ENCODE assay signal across 10 cellular contexts in the genomic region with DNA sequence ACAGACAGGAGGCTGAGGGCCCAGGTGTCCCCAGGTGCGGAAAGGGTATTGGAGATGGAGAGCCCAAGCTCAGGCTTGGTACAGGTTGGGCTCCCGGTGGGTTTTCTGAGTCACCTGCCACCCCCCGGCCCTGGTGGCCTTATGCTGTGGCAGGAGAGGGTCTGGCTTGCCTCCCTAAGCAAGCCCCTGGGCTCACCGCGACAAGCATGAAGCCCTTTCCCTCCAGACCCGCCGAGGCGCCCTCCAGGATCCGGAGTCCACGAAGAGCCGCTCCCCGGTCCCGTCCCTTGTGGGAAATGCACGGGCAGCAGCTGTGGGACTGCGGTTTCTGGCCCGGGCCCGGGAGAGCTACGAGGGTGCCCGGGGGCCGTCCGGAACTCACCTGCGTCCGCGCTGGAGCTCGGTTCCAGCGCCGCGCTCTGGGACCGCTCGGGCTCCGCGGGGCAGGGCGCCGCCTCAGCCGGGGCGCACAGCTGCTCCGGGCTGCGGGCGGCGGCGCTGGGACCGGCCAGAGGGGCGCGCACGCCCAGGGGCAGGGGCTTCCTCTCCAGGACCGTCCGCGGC. TPM values are rescaled to one million over a fixed set of nuclear protein-coding genes. Genes with fewer than 3 reads are reported as not detected.
DNase-seq lines count a peak whose midpoint lies in the region; ATAC-seq and TF ChIP-seq lines count a peak whose summit lies in the region.
"Had no signal": no experiment of that assay in that cellular context is flagged by ENCODE, and none has a peak within 500 bp of the region (broad histone marks: within the 10 kb centered on the region; RNA-seq: fewer than 3 reads in every experiment).

No MANE protein-coding gene starts in this region.

- intact Hi-C loops in lower lobe of right lung (cut with DNase I): no loop called here

- CTCF ChIA-PET in WTC11 (lab: Charles Lee): interaction anchor here (0.7 to 10.4 kb wide), 29 partner anchors 8 to 353 kb away, joined by 3 to 240 read pairs (median 7); a partner anchor contains a TSS

- H3K27me3 ChIP-seq in GM06990 (replicated peaks; ENCODE audit: control insufficient read depth, insufficient read depth, low read length): no peaks in the 10 kb centered on the region
- peaks cover 14% of the 10 kb centered on the region for H3K27me3 ChIP-seq in lower lobe of right lung (ENCODE audit: low read depth)

- peaks cover 26% of the 10 kb centered on the region for H3K4me1 Mint-ChIP-seq in WTC11

- H3K9me3 ChIP-seq in lower lobe of right lung: no peaks in the 10 kb centered on the region

- TF ChIP-seq CTCF in GM06990 (IDR thresholded peaks at IDR 0.05; ENCODE audit: insufficient read depth, low read length, poor library complexity, severe bottlenecking) (no peak), HFF-Myc (IDR thresholded peaks at IDR 0.05; ENCODE audit: low read depth, low read length, missing control alignments) (no peak), WTC11 (IDR thresholded peaks at IDR 0.05) (no peak), lower lobe of right lung (IDR thresholded peaks at IDR 0.05) (no peak), omental fat pad (IDR thresholded peaks at IDR 0.05) (no peak)

- H3K36me3 ChIP-seq in GM06990 (ENCODE audit: control insufficient read depth, insufficient read depth, low read length) (no peaks in the 10 kb centered on the region; the same call in none of the 2 replicates), lower lobe of right lung (no peaks in the 10 kb centered on the region)

- H3K4me1 ChIP-seq in lower lobe of right lung: peaks cover 12% of the 10 kb centered on the region

- H3K27me3 Mint-ChIP-seq in WTC11 (ENCODE audit: low read depth): no peaks in the 10 kb centered on the region

- H3K27ac ChIP-seq in lower lobe of right lung: no peak overlapping the region

- ATAC-seq in WTC11: peak; percentile 8
- ATAC-seq in lower lobe of right lung: no peak
- ATAC-seq in omental fat pad (ENCODE audit: low FRiP score): no peak

- H3K27ac Mint-ChIP-seq in WTC11: no peak overlapping the region

- H3K4me3 Mint-ChIP-seq in WTC11: peak overlapping the region; percentile 69

- H3K4me3 ChIP-seq in GM06990 (replicated peaks; ENCODE audit: low read depth, low read length): peak overlapping the region; percentile 63
- H3K4me3 ChIP-seq in HFF-Myc (replicated peaks; ENCODE audit: low read depth, low read length): peak overlapping the region; percentile 58
- H3K4me3 ChIP-seq in lower lobe of right lung: no peak overlapping the region

- DNase-seq in GM06990 (ENCODE audit: extremely low read depth, insufficient read length) (no peak), HFF-Myc (ENCODE audit: extremely low read depth, low read depth) (no peak), WTC11 (ENCODE audit: low spot score) (peak; percentile 35), lower lobe of right lung (peak; percentile 45), omental fat pad (ENCODE audit: low spot score) (no peak), DMS153 treated with DMSO at 0.1 percent for 48 hours (lab: John Stamatoyannopoulos, UW; ENCODE audit: unreplicated experiment) (no peak), nucleus accumbens (lab: John Stamatoyannopoulos, UW) (no peak)
- DNase-seq in stimulated activated CD8-positive, alpha-beta memory T cell treated with anti-CD3 and anti-CD28 coated beads, Interleukin-4, amount 100 ng/mL, for 48 hours: no peak

- POLR2A ChIA-PET in WTC11 (lab: Charles Lee): interaction anchor here (1.0 to 2.9 kb wide), 4 partner anchors 17 to 171 kb away, joined by 3 to 21 read pairs (median 5); a partner anchor contains a TSS

- no peaks in the 10 kb centered on the region for H3K9me3 Mint-ChIP-seq in WTC11

- peaks cover 3% of the 10 kb centered on the region for H3K36me3 Mint-ChIP-seq in WTC11

TF ChIP-seq in WTC11, 78 proteins besides CTCF, POLR2A, EP300 and RAD21:
- TF ChIP-seq TEAD1 (CRISPR knock-in tag; IDR thresholded peaks at IDR 0.05) (no peak), OVOL2 (CRISPR knock-in tag; IDR thresholded peaks at IDR 0.05; ENCODE audit: borderline replicate concordance) (no peak), NR2C2 (CRISPR knock-in tag; IDR thresholded peaks at IDR 0.05) (no peak), ZNF138 (CRISPR knock-in tag; conservative IDR thresholded peaks at IDR 0.05) (no peak), RORB (CRISPR knock-in tag; IDR thresholded peaks at IDR 0.05) (no peak)
- TF ChIP-seq, protein P1, sequence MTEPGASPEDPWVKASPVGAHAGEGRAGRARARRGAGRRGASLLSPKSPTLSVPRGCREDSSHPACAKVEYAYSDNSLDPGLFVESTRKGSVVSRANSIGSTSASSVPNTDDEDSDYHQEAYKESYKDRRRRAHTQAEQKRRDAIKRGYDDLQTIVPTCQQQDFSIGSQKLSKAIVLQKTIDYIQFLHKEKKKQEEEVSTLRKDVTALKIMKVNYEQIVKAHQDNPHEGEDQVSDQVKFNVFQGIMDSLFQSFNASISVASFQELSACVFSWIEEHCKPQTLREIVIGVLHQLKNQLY (CRISPR knock-in tag; IDR thresholded peaks at IDR 0.05): no peak

RNA-seq across cellular contexts. Expression of a gene that starts 0.8 kb away (rescaled TPM):
- total RNA-seq in WTC11 (2021) (52.0 to 67.0 TPM (median 53.6 TPM) in 3 replicates), lower lobe of right lung (0.86 TPM), omental fat pad (1 to 10 TPM in 1 of 4 donors, under 1 TPM in 2, not detected in 1; 0.13 to 1.8 (median 0.37) TPM)

RNA-seq across cellular contexts. Expression of a gene that starts 7.7 kb away (rescaled TPM):
- total RNA-seq in WTC11 (2021) (12.1 to 17.7 TPM (median 14.3 TPM) in 3 replicates), lower lobe of right lung (29.7 TPM), omental fat pad (10 to 100 TPM in 2 of 4 donors, 1 to 10 TPM in 2; 5.2 to 12.8 (median 9.7) TPM)

RNA-seq across cellular contexts. Expression of a gene that starts 15.7 kb away (rescaled TPM):
- total RNA-seq in WTC11 (2021) (8.3 to 9.6 TPM (median 9.2 TPM) in 3 replicates), lower lobe of right lung (0.62 TPM), omental fat pad (under 1 TPM in 3 of 4 donors, not detected in 1; 0.25 to 0.72 (median 0.28) TPM)
- total RNA-seq: pulmonary artery endothelial cell; T-helper 2 cell treated with Interferon-gamma antibody and Interleukin-4, amounts not matched to agents 100 ng/mL and 5 ng/mL, for 36 hours had no signal

RNA-seq across cellular contexts. Expression of a gene that starts 17.2 kb away (rescaled TPM):
- total RNA-seq in WTC11 (2021): 44.9 to 57.1 TPM (median 47.1 TPM) in 3 replicates
- 41.9 TPM for total RNA-seq in lower lobe of right lung
- 10 to 100 TPM; 30.2 to 39.9 (median 33.9) TPM for total RNA-seq in omental fat pad

RNA-seq across cellular contexts. Expression of a gene that starts 23.6 kb away (rescaled TPM):
- total RNA-seq in WTC11 (2021) (64.3 to 68.8 TPM (median 64.5 TPM) in 3 replicates), lower lobe of right lung (124 TPM), omental fat pad (10 to 100 TPM; 37.2 to 70.5 (median 58.5) TPM)

Comparison
In these comparisons a context has a peak if more than half of its experiments do, and no peak if none do; other contexts are left out.
1. DNase-seq: peak in WTC11 (single experiment) and lower lobe of right lung (single experiment); none in GM06990 (single experiment), HFF-Myc (single experiment), omental fat pad (single experiment), DMS153 treated with DMSO at 0.1 percent for 48 hours (single experiment), nucleus accumbens (0 of 56) and stimulated activated CD8-positive, alpha-beta memory T cell treated with anti-CD3 and anti-CD28 coated beads, Interleukin-4, amount 100 ng/mL, for 48 hours (single experiment).
2. RNA of a gene that starts 0.8 kb away (total RNA-seq): 52.0 to 67.0 TPM in WTC11; 0.86 TPM in lower lobe of right lung (single experiment) and 0.13 to 1.8 TPM in omental fat pad; every median in the first group is over 10 times any median in the second.